ENCODE assay signal across 14 cellular contexts in the genomic region with DNA sequence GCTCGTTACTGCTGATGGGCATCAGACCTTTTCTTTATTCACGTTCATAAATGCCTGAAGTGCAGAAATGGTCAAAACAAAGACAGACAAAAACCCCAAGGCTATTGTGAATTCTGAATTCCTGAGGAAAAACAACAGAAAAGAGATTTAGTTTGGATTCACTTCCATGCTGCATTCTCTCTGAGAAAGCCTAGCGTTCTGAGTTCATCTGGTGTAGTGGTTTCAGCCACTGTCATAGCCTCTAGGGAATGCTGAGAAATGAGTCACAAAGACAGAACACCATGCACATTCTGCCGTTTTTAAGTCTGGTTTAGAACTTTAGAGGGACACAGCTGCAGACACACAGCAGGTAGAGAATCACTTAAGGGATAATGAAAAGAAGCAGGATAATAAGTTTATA.
DNase-seq lines count a peak whose midpoint lies in the region.
"Had no signal": no experiment of that assay in that cellular context is flagged by ENCODE, and none has a peak within 500 bp of the region (broad histone marks: within the 10 kb centered on the region; RNA-seq: fewer than 3 reads in every experiment).

No MANE protein-coding gene starts in this region.

- H3K9me3 Mint-ChIP-seq in activated CD4-positive, alpha-beta memory T cell treated with anti-CD3 and anti-CD28 coated beads for 36 hours = peaks cover 25% of the 10 kb centered on the region

- no peaks in the 10 kb centered on the region for H3K4me1 Mint-ChIP-seq in activated CD4-positive, alpha-beta memory T cell treated with anti-CD3 and anti-CD28 coated beads for 36 hours (ENCODE audit: low read depth)
- H3K4me1 Mint-ChIP-seq: activated naive CD4-positive, alpha-beta T cell treated with anti-CD3 and anti-CD28 coated beads, Interleukin-2, amount 50 U/mL, for 24 hours had no signal

- H3K9me3 ChIP-seq in BLaER1 = no peaks in the 10 kb centered on the region
- no peaks in the 10 kb centered on the region for H3K9me3 ChIP-seq in HUES48 (ENCODE audit: control insufficient read depth, insufficient read depth, low read length)
- H3K9me3 ChIP-seq: colonic mucosa, esophagus squamous epithelium had no signal

- DNase-seq in astrocyte of the hippocampus (ENCODE audit: low read depth, low spot score) = peak; percentile 77
- DNase-seq in kidney glomerular epithelial cell (lab: John Stamatoyannopoulos, UW) = peak; percentile 6
- DNase-seq in activated CD4-positive, CD25-positive, alpha-beta regulatory T cell treated with anti-CD3 and anti-CD28 coated beads, Interleukin-2, amount 50 U/mL, for 72 hours = no peak
- no peak for DNase-seq in activated CD4-positive, alpha-beta memory T cell treated with anti-CD3 and anti-CD28 coated beads for 36 hours
- no peak for DNase-seq in NCI-H526 treated with DMSO at 0.1 percent for 48 hours (lab: John Stamatoyannopoulos, UW)
- no peak for DNase-seq in SKM-1 treated with dmso at 0.1 percent for 144 hours (lab: John Stamatoyannopoulos, UW; ENCODE audit: unreplicated experiment)
- DNase-seq: colonic mucosa; esophagus squamous epithelium; stimulated activated CD4-positive, alpha-beta T cell treated with anti-CD3 and anti-CD28 coated beads, Interleukin-4, amount 100 ng/mL, for 4 hours; stimulated activated naive CD8-positive, alpha-beta T cell treated with anti-CD3 and anti-CD28 coated beads, Interleukin-15, Interleukin-2, amounts not matched to agents 100 U/mL and 50 U/mL, for 24 hours had no signal

- H3K9ac ChIP-seq in BLaER1 (no peak overlapping the region), HUES48 (ENCODE audit: low read depth, low read length) (no peak overlapping the region)

- H3K27ac Mint-ChIP-seq in activated CD4-positive, alpha-beta memory T cell treated with anti-CD3 and anti-CD28 coated beads for 36 hours = no peak overlapping the region
- H3K27ac Mint-ChIP-seq: activated naive CD4-positive, alpha-beta T cell treated with anti-CD3 and anti-CD28 coated beads, Interleukin-2, amount 50 U/mL, for 24 hours had no signal

- peak overlapping the region; percentile 42 for H3K4me2 ChIP-seq in BLaER1

- H3K4me3 Mint-ChIP-seq in activated CD4-positive, alpha-beta memory T cell treated with anti-CD3 and anti-CD28 coated beads for 36 hours = no peak overlapping the region
- H3K4me3 Mint-ChIP-seq: activated naive CD4-positive, alpha-beta T cell treated with anti-CD3 and anti-CD28 coated beads, Interleukin-2, amount 50 U/mL, for 24 hours had no signal

- intact Hi-C loops in activated CD4-positive, alpha-beta memory T cell treated with anti-CD3 and anti-CD28 coated beads for 36 hours (cut with micrococcal nuclease) = no loop called here

- no peaks in the 10 kb centered on the region for H3K36me3 Mint-ChIP-seq in activated CD4-positive, alpha-beta memory T cell treated with anti-CD3 and anti-CD28 coated beads for 36 hours
- H3K36me3 Mint-ChIP-seq: activated naive CD4-positive, alpha-beta T cell treated with anti-CD3 and anti-CD28 coated beads, Interleukin-2, amount 50 U/mL, for 24 hours had no signal

- no peaks in the 10 kb centered on the region for H4K20me1 ChIP-seq in BLaER1

- no peaks in the 10 kb centered on the region for H3K27me3 Mint-ChIP-seq in activated CD4-positive, alpha-beta memory T cell treated with anti-CD3 and anti-CD28 coated beads for 36 hours
- H3K27me3 Mint-ChIP-seq: activated naive CD4-positive, alpha-beta T cell treated with anti-CD3 and anti-CD28 coated beads, Interleukin-2, amount 50 U/mL, for 24 hours had no signal

- H3K36me3 ChIP-seq in BLaER1 = no peaks in the 10 kb centered on the region
- H3K36me3 ChIP-seq in HUES48 (ENCODE audit: control insufficient read depth, insufficient read depth, low read length) = no peaks in the 10 kb centered on the region
- H3K36me3 ChIP-seq: colonic mucosa, esophagus squamous epithelium had no signal

- no peaks in the 10 kb centered on the region for H3K27me3 ChIP-seq in BLaER1
- H3K27me3 ChIP-seq in HUES48 (ENCODE audit: control insufficient read depth, insufficient read depth, low read length) = no peaks in the 10 kb centered on the region
- H3K27me3 ChIP-seq: colonic mucosa, esophagus squamous epithelium had no signal

- CTCF ChIA-PET in activated CD4-positive, alpha-beta memory T cell treated with anti-CD3 and anti-CD28 coated beads for 36 hours (lab: Charles Lee) = interaction anchor here (0.8 kb wide), 1 partner anchor 16 kb away, joined by 4 read pairs; no protein-coding TSS in a partner anchor

- no peak overlapping the region for H3K27ac ChIP-seq in BLaER1
- peak overlapping the region; percentile 64 for H3K27ac ChIP-seq in HUES48 (ENCODE audit: low read depth, low read length)
- H3K27ac ChIP-seq: colonic mucosa, esophagus squamous epithelium had no signal

- H3K4me3 ChIP-seq in BLaER1 (no peak overlapping the region), HUES48 (ENCODE audit: low read depth, low read length) (no peak overlapping the region)
- H3K4me3 ChIP-seq: colonic mucosa, esophagus squamous epithelium, GM12878 had no signal

- H3K4me1 ChIP-seq in BLaER1 (peaks cover 15% of the 10 kb centered on the region), HUES48 (ENCODE audit: control insufficient read depth, insufficient read depth, low read length) (peaks cover 24% of the 10 kb centered on the region)
- H3K4me1 ChIP-seq: colonic mucosa, esophagus squamous epithelium had no signal

- POLR2A ChIA-PET in activated CD4-positive, alpha-beta memory T cell treated with anti-CD3 and anti-CD28 coated beads for 36 hours (lab: Charles Lee) = no interaction called here

Comparison
In these comparisons a context has a peak if more than half of its experiments do, and no peak if none do; other contexts are left out.
1. DNase-seq: peak in astrocyte of the hippocampus (single experiment) and kidney glomerular epithelial cell (single experiment); none in activated CD4-positive, CD25-positive, alpha-beta regulatory T cell treated with anti-CD3 and anti-CD28 coated beads, Interleukin-2, amount 50 U/mL, for 72 hours (single experiment), activated CD4-positive, alpha-beta memory T cell treated with anti-CD3 and anti-CD28 coated beads for 36 hours (single experiment), NCI-H526 treated with DMSO at 0.1 percent for 48 hours (single experiment) and SKM-1 treated with dmso at 0.1 percent for 144 hours (single experiment).